In the genomic region with DNA sequence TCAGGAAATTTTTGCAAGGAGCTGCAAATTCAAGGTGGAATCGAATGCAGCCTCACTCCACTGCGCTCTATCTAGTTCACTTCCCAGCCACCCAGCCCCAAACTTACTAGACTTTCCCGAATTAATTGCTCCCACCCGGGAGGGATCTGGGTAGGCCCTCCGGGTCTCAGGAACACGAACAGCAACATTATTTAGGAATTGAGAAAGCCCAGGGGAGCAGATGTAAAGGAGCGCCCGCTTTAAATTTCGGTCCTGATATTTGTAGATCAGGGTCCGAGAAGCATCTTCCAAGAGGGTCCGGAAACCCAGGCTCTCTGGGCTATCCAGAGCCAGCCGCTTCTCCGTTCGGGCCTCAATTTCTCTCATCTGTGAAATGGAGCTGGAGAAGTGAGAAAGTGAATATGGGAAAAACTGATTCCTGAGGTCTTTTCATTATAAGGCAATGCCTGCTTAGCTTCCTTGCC, we compare ENCODE assay signal across 8 cellular contexts. TPM values are rescaled to one million over a fixed set of nuclear protein-coding genes. Genes with fewer than 3 reads are reported as not detected.
DNase-seq lines count a peak whose midpoint lies in the region; ATAC-seq, FAIRE-seq and TF ChIP-seq lines count a peak whose summit lies in the region.

No MANE protein-coding gene starts in this region.

- no peaks in the 10 kb centered on the region for H3K36me3 Mint-ChIP-seq in T-helper 1 cell treated with Interleukin-12 subunit alpha and Interleukin-12 subunit beta and Interleukin-4 antibody, amounts not matched to agents 30 μg/mL and 1 μg/mL, for 36 hours (ENCODE audit: low read depth)
- H3K36me3 Mint-ChIP-seq in activated T-helper 17 cell treated with anti-CD3 and anti-CD28 coated beads, Interleukin-2, amount 50 U/mL, for 72 hours (ENCODE audit: low read depth), result peaks cover 7% of the 10 kb centered on the region
- no peaks in the 10 kb centered on the region for H3K36me3 Mint-ChIP-seq in immature natural killer cell

- peaks cover 57% of the 10 kb centered on the region for H3K27me3 Mint-ChIP-seq in T-helper 1 cell treated with Interleukin-12 subunit alpha and Interleukin-12 subunit beta and Interleukin-4 antibody, amounts not matched to agents 30 μg/mL and 1 μg/mL, for 36 hours (ENCODE audit: low read depth)
- peaks cover 23% of the 10 kb centered on the region for H3K27me3 Mint-ChIP-seq in activated T-helper 17 cell treated with anti-CD3 and anti-CD28 coated beads, Interleukin-2, amount 50 U/mL, for 72 hours
- H3K27me3 Mint-ChIP-seq in immature natural killer cell (ENCODE audit: low read depth in 3 of 3), result peaks cover 20 to 38% (median 26%) of the 10 kb centered on the region in 3 donors

- no peaks in the 10 kb centered on the region for H3K9me3 ChIP-seq in subcutaneous abdominal adipose tissue (ENCODE audit: control insufficient read depth in 5 of 5, low read length in 5 of 5)

- H3K4me1 Mint-ChIP-seq in T-helper 1 cell treated with Interleukin-12 subunit alpha and Interleukin-12 subunit beta and Interleukin-4 antibody, amounts not matched to agents 30 μg/mL and 1 μg/mL, for 36 hours (ENCODE audit: low read depth), result peaks cover 20% of the 10 kb centered on the region
- peaks cover 23% of the 10 kb centered on the region for H3K4me1 Mint-ChIP-seq in activated T-helper 17 cell treated with anti-CD3 and anti-CD28 coated beads, Interleukin-2, amount 50 U/mL, for 72 hours
- peaks cover 27 to 37% of the 10 kb centered on the region in 2 donors for H3K4me1 Mint-ChIP-seq in immature natural killer cell

- no peak for FAIRE-seq in GM12892 (lab: Jason Lieb, UNC)

- H3K36me3 ChIP-seq in subcutaneous abdominal adipose tissue (ENCODE audit: control insufficient read depth in 5 of 5, insufficient read depth in 5 of 5, low read length in 5 of 5), result no peaks in the 10 kb centered on the region

- peak overlapping the region; percentile 90 for H3K4me3 Mint-ChIP-seq in T-helper 1 cell treated with Interleukin-12 subunit alpha and Interleukin-12 subunit beta and Interleukin-4 antibody, amounts not matched to agents 30 μg/mL and 1 μg/mL, for 36 hours
- peak overlapping the region; percentile 85 for H3K4me3 Mint-ChIP-seq in activated T-helper 17 cell treated with anti-CD3 and anti-CD28 coated beads, Interleukin-2, amount 50 U/mL, for 72 hours
- peak overlapping the region; percentile 92 to 97 (median 94) for H3K4me3 Mint-ChIP-seq in immature natural killer cell

- DNase-seq in T-helper 1 cell, result no peak
- DNase-seq in immature natural killer cell, result no peak
- no peak for DNase-seq in GM12892 (ENCODE audit: insufficient read length)
- DNase-seq in retina, result no peak

- TF ChIP-seq POLR2A in GM12892 (IDR thresholded peaks at IDR 0.05; ENCODE audit: low read depth, low read length), result no peak

- H3K27ac Mint-ChIP-seq in T-helper 1 cell treated with Interleukin-12 subunit alpha and Interleukin-12 subunit beta and Interleukin-4 antibody, amounts not matched to agents 30 μg/mL and 1 μg/mL, for 36 hours, result peak overlapping the region; percentile 63
- H3K27ac Mint-ChIP-seq in activated T-helper 17 cell treated with anti-CD3 and anti-CD28 coated beads, Interleukin-2, amount 50 U/mL, for 72 hours, result peak overlapping the region; percentile 68
- peak overlapping the region in 5 of 6 donors; percentile 77 to 91 (median 87) for H3K27ac Mint-ChIP-seq in immature natural killer cell

- H3K4me3 ChIP-seq in subcutaneous abdominal adipose tissue (ENCODE audit: low read depth in 1 of 5, low read length in 5 of 5), result peak overlapping the region; percentile 69 to 99 (median 78)

- no peaks in the 10 kb centered on the region for H3K9me3 Mint-ChIP-seq in T-helper 1 cell treated with Interleukin-12 subunit alpha and Interleukin-12 subunit beta and Interleukin-4 antibody, amounts not matched to agents 30 μg/mL and 1 μg/mL, for 36 hours
- H3K9me3 Mint-ChIP-seq in activated T-helper 17 cell treated with anti-CD3 and anti-CD28 coated beads, Interleukin-2, amount 50 U/mL, for 72 hours, result no peaks in the 10 kb centered on the region
- no peaks in the 10 kb centered on the region for H3K9me3 Mint-ChIP-seq in immature natural killer cell

- peak overlapping the region; percentile 82 for H3K27ac ChIP-seq in subcutaneous abdominal adipose tissue (ENCODE audit: low read depth, low read length)

- H3K9ac ChIP-seq in subcutaneous abdominal adipose tissue (ENCODE audit: low read length in 5 of 5), result peak overlapping the region; percentile 42 to 78 (median 63)

- ATAC-seq in activated T-helper 17 cell treated with anti-CD3 and anti-CD28 coated beads, Interleukin-2, amount 50 U/mL, for 72 hours (replicated peaks), result no peak
- no peak for ATAC-seq in GM18517 (IDR thresholded peaks at IDR 0.05; ENCODE audit: unreplicated experiment)

- no peaks in the 10 kb centered on the region for H3K27me3 ChIP-seq in subcutaneous abdominal adipose tissue (ENCODE audit: control insufficient read depth in 5 of 5, insufficient read depth in 4 of 5, low read length in 5 of 5)

- peaks cover 6 to 59% (median 52%) of the 10 kb centered on the region in 5 donors for H3K4me1 ChIP-seq in subcutaneous abdominal adipose tissue (ENCODE audit: control insufficient read depth in 5 of 5, insufficient read depth in 5 of 5, low read length in 5 of 5)

RNA-seq across cellular contexts. Expression of gene ID1, which starts 0.5 kb away (rescaled TPM):
- total RNA-seq in activated T-helper 17 cell treated with anti-CD3 and anti-CD28 coated beads, Interleukin-2, amount 50 U/mL, for 72 hours, result 1 to 10 TPM; 2.9 to 5.3 TPM
- polyA plus RNA-seq in immature natural killer cell, result 1 to 10 TPM; 1.4 to 4.2 (median 1.9) TPM
- not detected for polyA plus RNA-seq in GM12892 (2012; ENCODE audit: missing spikeins)

RNA-seq across cellular contexts. Expression of gene COX4I2, which starts 33.1 kb away (rescaled TPM):
- total RNA-seq in activated T-helper 17 cell treated with anti-CD3 and anti-CD28 coated beads, Interleukin-2, amount 50 U/mL, for 72 hours, result not detected
- not detected for polyA plus RNA-seq in immature natural killer cell
- polyA plus RNA-seq in GM12892 (2012; ENCODE audit: missing spikeins), result not detected
